Comparison of ENCODE assay signal across 18 cellular contexts in genomic region chr18:36440614-36441013, GRCh38.
DNase-seq lines count a peak whose midpoint lies in the region; ATAC-seq and TF ChIP-seq lines count a peak whose summit lies in the region.
"Had no signal": no experiment of that assay in that cellular context is flagged by ENCODE, and none has a peak within 500 bp of the region (broad histone marks: within the 10 kb centered on the region; RNA-seq: fewer than 3 reads in every experiment).

No MANE protein-coding gene starts in this region.

- intact Hi-C loops in upper lobe of right lung (cut with DNase I) (no loop called here), uterus (cut with DNase I; ENCODE audit: low total_unique reads) (no loop called here)

- H3K36me3 ChIP-seq in brain microvascular endothelial cell (replicated peaks): no peaks in the 10 kb centered on the region
- no peaks in the 10 kb centered on the region for H3K36me3 ChIP-seq in kidney epithelial cell (ENCODE audit: control insufficient read depth, insufficient read depth, low read length)
- H3K36me3 ChIP-seq in upper lobe of right lung: no peaks in the 10 kb centered on the region
- H3K36me3 ChIP-seq in uterus: no peaks in the 10 kb centered on the region
- H3K36me3 ChIP-seq: gastrocnemius medialis had no signal

- no peak for TF ChIP-seq RAD21 in Ishikawa (IDR thresholded peaks at IDR 0.05; ENCODE audit: low read depth)

- no peak for TF ChIP-seq EP300 in Ishikawa (IDR thresholded peaks at IDR 0.05; ENCODE audit: borderline replicate concordance)

- H3K4me1 ChIP-seq in upper lobe of right lung (peaks cover 16% of the 10 kb centered on the region), uterus (no peaks in the 10 kb centered on the region)

- ATAC-seq in upper lobe of right lung (peak; percentile 38), GM19035 (IDR thresholded peaks at IDR 0.05; ENCODE audit: unreplicated experiment) (no peak)
- ATAC-seq: activated CD4-positive, alpha-beta T cell treated with anti-CD3 and anti-CD28 coated beads for 36 hours; activated naive CD8-positive, alpha-beta T cell treated with anti-CD3 and anti-CD28 coated beads, Interleukin-2, amount 50 U/mL, for 24 hours; K562 had no signal

- peak; percentile 48 for DNase-seq in brain microvascular endothelial cell
- DNase-seq in kidney epithelial cell (ENCODE audit: low read depth): peak; percentile 19
- DNase-seq in upper lobe of right lung: no peak
- no peak for DNase-seq in uterus
- DNase-seq in islet precursor cell: no peak
- DNase-seq: activated CD4-positive, alpha-beta T cell treated with anti-CD3 and anti-CD28 coated beads for 36 hours; activated naive CD8-positive, alpha-beta T cell treated with anti-CD3 and anti-CD28 coated beads, Interleukin-2, amount 50 U/mL, for 24 hours; activated T-cell treated with anti-CD3 and anti-CD28 coated beads, Interleukin-2, amount 50 U/mL, for 24 hours; CD8-positive, alpha-beta memory T cell; gastrocnemius medialis; GDM1; NCI-H1105 treated with DMSO at 0.1 percent for 48 hours; psoas muscle; stimulated activated CD4-positive, alpha-beta T cell treated with anti-CD3 and anti-CD28 coated beads, Interleukin-2, amount 100 ng/mL, for 48 hours; T-helper 2 cell had no signal

- H3K4me3 ChIP-seq in brain microvascular endothelial cell (ENCODE audit: low read depth, low read length) (no peak overlapping the region), kidney epithelial cell (ENCODE audit: low read depth, low read length) (no peak overlapping the region), upper lobe of right lung (no peak overlapping the region), uterus (no peak overlapping the region)
- H3K4me3 ChIP-seq: gastrocnemius medialis, K562, psoas muscle had no signal

- TF ChIP-seq CTCF in brain microvascular endothelial cell (IDR thresholded peaks at IDR 0.05; ENCODE audit: low read depth, low read length, missing control alignments) (no peak), kidney epithelial cell (IDR thresholded peaks at IDR 0.05; ENCODE audit: insufficient read depth, low read length, poor library complexity, severe bottlenecking) (no peak), upper lobe of right lung (IDR thresholded peaks at IDR 0.05) (no peak), uterus (IDR thresholded peaks at IDR 0.05) (no peak)

- H3K9me3 ChIP-seq in upper lobe of right lung (no peaks in the 10 kb centered on the region), uterus (no peaks in the 10 kb centered on the region)
- H3K9me3 ChIP-seq: gastrocnemius medialis, psoas muscle had no signal

- no peaks in the 10 kb centered on the region for H3K27me3 ChIP-seq in brain microvascular endothelial cell (replicated peaks)
- no peaks in the 10 kb centered on the region for H3K27me3 ChIP-seq in kidney epithelial cell (ENCODE audit: control insufficient read depth, insufficient read depth, low read length)
- H3K27me3 ChIP-seq in upper lobe of right lung: no peaks in the 10 kb centered on the region
- H3K27me3 ChIP-seq in uterus: no peaks in the 10 kb centered on the region
- H3K27me3 ChIP-seq: gastrocnemius medialis had no signal

- no peak for TF ChIP-seq POLR2A in uterus (IDR thresholded peaks at IDR 0.05)

- H3K27ac ChIP-seq in brain microvascular endothelial cell (no peak overlapping the region), upper lobe of right lung (peak overlapping the region; percentile 30), uterus (no peak overlapping the region)

- in situ Hi-C loops in brain microvascular endothelial cell (cut with HindIII; ENCODE audit: low pct_ligation_motif_present, low sequenced_read_pairs): no loop called here

TF ChIP-seq in Ishikawa, 13 proteins besides CTCF, POLR2A, EP300 and RAD21:
- TF ChIP-seq REST (IDR thresholded peaks at IDR 0.05; ENCODE audit: low read depth) (no peak), TEAD4 (IDR thresholded peaks at IDR 0.05) (peak; percentile 28; the same call in 1 of the 2 replicates), CEBPB (IDR thresholded peaks at IDR 0.05) (no peak), FOXM1 (IDR thresholded peaks at IDR 0.05; ENCODE audit: borderline replicate concordance, low read depth) (no peak), EGR1 (IDR thresholded peaks at IDR 0.05) (no peak)

Comparison
In these comparisons a context has a peak if more than half of its experiments do, and no peak if none do; other contexts are left out.
1. DNase-seq: peak in brain microvascular endothelial cell (single experiment) and kidney epithelial cell (single experiment); none in upper lobe of right lung (single experiment), uterus (0 of 2) and islet precursor cell (single experiment).